In genomic region chr2:41884718-41885117, GRCh38 we compare ENCODE assay signal across 14 cellular contexts.
DNase-seq lines count a peak whose midpoint lies in the region; ATAC-seq and TF ChIP-seq lines count a peak whose summit lies in the region.
"Had no signal": no experiment of that assay in that cellular context is flagged by ENCODE, and none has a peak within 500 bp of the region (broad histone marks: within the 10 kb centered on the region; RNA-seq: fewer than 3 reads in every experiment).

No MANE protein-coding gene starts in this region.

- H3K27me3 Mint-ChIP-seq in CD8-positive, alpha-beta T cell (ENCODE audit: low read depth), result peaks cover 9% of the 10 kb centered on the region
- H3K27me3 Mint-ChIP-seq in effector memory CD8-positive, alpha-beta T cell, result peaks cover 6 to 21% of the 10 kb centered on the region in 2 donors
- peaks cover 34 to 43% of the 10 kb centered on the region in 2 donors for H3K27me3 Mint-ChIP-seq in natural killer cell treated with Interleukin-12 subunit alpha and Interleukin-12 subunit beta and Interleukin-15 and Interleukin-18, amount 100 ng/mL, for 72 hours

- ATAC-seq in CD8-positive, alpha-beta T cell, result peak; percentile 17
- ATAC-seq in effector memory CD8-positive, alpha-beta T cell (replicated peaks), result peak; percentile 90
- ATAC-seq in natural killer cell treated with Interleukin-12 subunit alpha and Interleukin-12 subunit beta and Interleukin-15 and Interleukin-18, amount 100 ng/mL, for 72 hours, result peak; percentile 62 to 68
- ATAC-seq in HG03280 (IDR thresholded peaks at IDR 0.05; ENCODE audit: unreplicated experiment), result no peak

- no peaks in the 10 kb centered on the region for H3K9me3 Mint-ChIP-seq in CD8-positive, alpha-beta T cell
- H3K9me3 Mint-ChIP-seq in effector memory CD8-positive, alpha-beta T cell, result no peaks in the 10 kb centered on the region
- H3K9me3 Mint-ChIP-seq in natural killer cell treated with Interleukin-12 subunit alpha and Interleukin-12 subunit beta and Interleukin-15 and Interleukin-18, amount 100 ng/mL, for 72 hours, result no peaks in the 10 kb centered on the region
- H3K9me3 Mint-ChIP-seq: H9 had no signal

- H3K4me3 ChIP-seq in CD8-positive, alpha-beta T cell (ENCODE audit: low read depth, low read length), result no peak overlapping the region
- H3K4me3 ChIP-seq in testis, result no peak overlapping the region

- H3K27ac Mint-ChIP-seq in CD8-positive, alpha-beta T cell, result no peak overlapping the region
- no peak overlapping the region for H3K27ac Mint-ChIP-seq in effector memory CD8-positive, alpha-beta T cell
- no peak overlapping the region for H3K27ac Mint-ChIP-seq in natural killer cell treated with Interleukin-12 subunit alpha and Interleukin-12 subunit beta and Interleukin-15 and Interleukin-18, amount 100 ng/mL, for 72 hours
- H3K27ac Mint-ChIP-seq: CD4-positive, CD25-positive, alpha-beta regulatory T cell; H9 had no signal

- no peaks in the 10 kb centered on the region for H3K4me1 ChIP-seq in CD8-positive, alpha-beta T cell (ENCODE audit: insufficient read depth, low read length)
- H3K4me1 ChIP-seq in testis, result peaks cover 50% of the 10 kb centered on the region

- TF ChIP-seq CTCF in CD8-positive, alpha-beta T cell (IDR thresholded peaks at IDR 0.05), result no peak
- no peak for TF ChIP-seq CTCF in testis (IDR thresholded peaks at IDR 0.05)

- TF ChIP-seq POLR2A in testis (IDR thresholded peaks at IDR 0.05), result no peak

- H3K27ac ChIP-seq in CD8-positive, alpha-beta T cell (ENCODE audit: low read depth, low read length), result no peak overlapping the region
- peak overlapping the region; percentile 68 to 82 for H3K27ac ChIP-seq in testis

- DNase-seq in CD8-positive, alpha-beta T cell, result no peak
- no peak for DNase-seq in effector memory CD8-positive, alpha-beta T cell
- DNase-seq in natural killer cell treated with Interleukin-12 subunit alpha and Interleukin-12 subunit beta and Interleukin-15 and Interleukin-18, amount 100 ng/mL, for 72 hours (ENCODE audit: low spot score), result no peak
- DNase-seq in testis (no peak), GF-D8 (lab: John Stamatoyannopoulos, UW) (no peak)
- DNase-seq: BE2C; C1 segment of cervical spinal cord; Calu3; CD4-positive, CD25-positive, alpha-beta regulatory T cell; DMS53; DND-41; EL; H9 had no signal

- H3K36me3 Mint-ChIP-seq in CD8-positive, alpha-beta T cell, result no peaks in the 10 kb centered on the region
- no peaks in the 10 kb centered on the region for H3K36me3 Mint-ChIP-seq in effector memory CD8-positive, alpha-beta T cell (ENCODE audit: insufficient read depth)
- no peaks in the 10 kb centered on the region for H3K36me3 Mint-ChIP-seq in natural killer cell treated with Interleukin-12 subunit alpha and Interleukin-12 subunit beta and Interleukin-15 and Interleukin-18, amount 100 ng/mL, for 72 hours
- H3K36me3 Mint-ChIP-seq: CD4-positive, CD25-positive, alpha-beta regulatory T cell had no signal

- POLR2A ChIA-PET in CD8-positive, alpha-beta T cell (lab: Charles Lee), result no interaction called here

- WGBS in testis, 2 donors, result 89% methylated on average over 5 of the region's 5 CpGs

- H3K9me3 ChIP-seq in CD8-positive, alpha-beta T cell (ENCODE audit: low read length), result no peaks in the 10 kb centered on the region
- no peaks in the 10 kb centered on the region for H3K9me3 ChIP-seq in testis
- H3K9me3 ChIP-seq: BE2C had no signal

- intact Hi-C loops in CD8-positive, alpha-beta T cell (cut with DNase I, micrococcal nuclease), result no loop called here
- intact Hi-C loops in testis (cut with DNase I; ENCODE audit: low total_unique reads), result no loop called here

- H3K27me3 ChIP-seq in CD8-positive, alpha-beta T cell (ENCODE audit: insufficient read depth, low read length), result no peaks in the 10 kb centered on the region
- H3K27me3 ChIP-seq in testis, result no peaks in the 10 kb centered on the region
- H3K27me3 ChIP-seq: BE2C had no signal

- H3K4me3 Mint-ChIP-seq in CD8-positive, alpha-beta T cell, result no peak overlapping the region
- H3K4me3 Mint-ChIP-seq in effector memory CD8-positive, alpha-beta T cell, result no peak overlapping the region
- H3K4me3 Mint-ChIP-seq in natural killer cell treated with Interleukin-12 subunit alpha and Interleukin-12 subunit beta and Interleukin-15 and Interleukin-18, amount 100 ng/mL, for 72 hours, result no peak overlapping the region
- H3K4me3 Mint-ChIP-seq: CD4-positive, CD25-positive, alpha-beta regulatory T cell; H9 had no signal

- CTCF ChIA-PET in CD8-positive, alpha-beta T cell (lab: Charles Lee), result no interaction called here

- peaks cover 2% of the 10 kb centered on the region for H3K4me1 Mint-ChIP-seq in CD8-positive, alpha-beta T cell (ENCODE audit: low read depth)
- peaks cover 13 to 14% of the 10 kb centered on the region in 2 donors for H3K4me1 Mint-ChIP-seq in effector memory CD8-positive, alpha-beta T cell (ENCODE audit: low read depth in 2 of 2)
- peaks cover 11 to 14% of the 10 kb centered on the region in 2 donors for H3K4me1 Mint-ChIP-seq in natural killer cell treated with Interleukin-12 subunit alpha and Interleukin-12 subunit beta and Interleukin-15 and Interleukin-18, amount 100 ng/mL, for 72 hours (ENCODE audit: low read depth in 2 of 2)
- H3K4me1 Mint-ChIP-seq: CD4-positive, CD25-positive, alpha-beta regulatory T cell had no signal

- no peaks in the 10 kb centered on the region for H3K36me3 ChIP-seq in CD8-positive, alpha-beta T cell (ENCODE audit: insufficient read depth, low read length)
- H3K36me3 ChIP-seq in testis (ENCODE audit: low read depth, missing control alignments), result no peaks in the 10 kb centered on the region
- H3K36me3 ChIP-seq: BE2C had no signal
